ENCODE assay signal across 29 cellular contexts in genomic region chr21:27403011-27403410, GRCh38.
"Had no signal": no experiment of that assay in that cellular context is flagged by ENCODE, and none has a peak within 500 bp of the region (broad histone marks: within the 10 kb centered on the region; RNA-seq: fewer than 3 reads in every experiment).

No MANE protein-coding gene starts in this region.

- H3K4me3 Mint-ChIP-seq: activated CD4-positive, alpha-beta memory T cell treated with anti-CD3 and anti-CD28 coated beads, Interleukin-2, amount 10 ng/mL, durations not matched to agents 7 days and 5 days; activated CD4-positive, alpha-beta T cell treated with anti-CD3 and anti-CD28 coated beads, Interleukin-2, amount 10 ng/mL, durations not matched to agents 7 days and 5 days; activated naive CD4-positive, alpha-beta T cell treated with anti-CD3 and anti-CD28 coated beads, Interleukin-2, amount 10 ng/mL, durations not matched to agents 7 days and 5 days; activated naive CD8-positive, alpha-beta T cell treated with anti-CD3 and anti-CD28 coated beads, Interleukin-2, amount 10 ng/mL, durations not matched to agents 7 days and 5 days; activated T-cell treated with anti-CD3 and anti-CD28 coated beads, Interleukin-2, amount 50 U/mL, for 24 hours; activated T-cell treated with anti-CD3 and anti-CD28 coated beads, Interleukin-2, amount 50 U/mL, for 72 hours; brain; central memory CD8-positive, alpha-beta T cell; effector memory CD8-positive, alpha-beta T cell had no signal

- H3K27ac ChIP-seq: ascending aorta, esophagus muscularis mucosa, foreskin keratinocyte, gastrocnemius medialis, heart left ventricle had no signal

- DNase-seq: activated CD4-positive, alpha-beta memory T cell treated with anti-CD3 and anti-CD28 coated beads, Interleukin-2, amount 10 ng/mL, durations not matched to agents 7 days and 5 days; activated CD4-positive, alpha-beta T cell treated with anti-CD3 and anti-CD28 coated beads for 1 hour; activated CD4-positive, alpha-beta T cell treated with anti-CD3 and anti-CD28 coated beads for 4 hours; activated CD4-positive, alpha-beta T cell treated with anti-CD3 and anti-CD28 coated beads, Interleukin-2, amount 10 ng/mL, durations not matched to agents 7 days and 5 days; activated CD4-positive, alpha-beta T cell treated with anti-CD3 and anti-CD28 coated beads, Interleukin-2, amount 50 U/mL, for 4 hours; activated CD8-positive, alpha-beta memory T cell treated with anti-CD3 and anti-CD28 coated beads, Interleukin-2, amount 50 U/mL, for 48 hours; activated gamma-delta T cell; activated naive CD4-positive, alpha-beta T cell; activated naive CD4-positive, alpha-beta T cell treated with anti-CD3 and anti-CD28 coated beads, Interleukin-2, amount 10 ng/mL, durations not matched to agents 7 days and 5 days; activated naive CD8-positive, alpha-beta T cell treated with anti-CD3 and anti-CD28 coated beads, Interleukin-2, amount 10 ng/mL, durations not matched to agents 7 days and 5 days; activated T-cell treated with anti-CD3 and anti-CD28 coated beads for 4 hours; activated T-cell treated with anti-CD3 and anti-CD28 coated beads, Interleukin-2, amount 50 U/mL, for 24 hours; activated T-cell treated with anti-CD3 and anti-CD28 coated beads, Interleukin-2, amount 50 U/mL, for 72 hours; cortex of kidney; dermis blood vessel endothelial cell; effector CD4-positive, alpha-beta T cell; effector memory CD8-positive, alpha-beta T cell; erythroblast; foreskin keratinocyte; gastrocnemius medialis; glutamatergic neuron; heart left ventricle; T-helper 2 cell had no signal

- ATAC-seq: activated naive CD4-positive, alpha-beta T cell treated with anti-CD3 and anti-CD28 coated beads, Interleukin-2, amount 50 U/mL, for 72 hours; activated T-cell treated with anti-CD3 and anti-CD28 coated beads, Interleukin-2, amount 50 U/mL, for 72 hours; effector memory CD8-positive, alpha-beta T cell; foreskin keratinocyte; gastrocnemius medialis; heart left ventricle had no signal

- H3K9me3 ChIP-seq: ascending aorta, esophagus muscularis mucosa, gastrocnemius medialis, heart left ventricle had no signal

- H3K4me1 Mint-ChIP-seq: activated CD4-positive, alpha-beta memory T cell treated with anti-CD3 and anti-CD28 coated beads, Interleukin-2, amount 10 ng/mL, durations not matched to agents 7 days and 5 days; activated CD4-positive, alpha-beta T cell treated with anti-CD3 and anti-CD28 coated beads, Interleukin-2, amount 10 ng/mL, durations not matched to agents 7 days and 5 days; activated naive CD4-positive, alpha-beta T cell treated with anti-CD3 and anti-CD28 coated beads, Interleukin-2, amount 10 ng/mL, durations not matched to agents 7 days and 5 days; activated naive CD8-positive, alpha-beta T cell treated with anti-CD3 and anti-CD28 coated beads, Interleukin-2, amount 10 ng/mL, durations not matched to agents 7 days and 5 days; central memory CD8-positive, alpha-beta T cell had no signal

- H3K4me3 ChIP-seq: ascending aorta, esophagus muscularis mucosa, gastrocnemius medialis, heart left ventricle had no signal

- FAIRE-seq: bronchial epithelial cell had no signal

- H3K36me3 ChIP-seq: ascending aorta, esophagus muscularis mucosa, gastrocnemius medialis, heart left ventricle had no signal

- H3K9me3 Mint-ChIP-seq: activated CD4-positive, alpha-beta memory T cell treated with anti-CD3 and anti-CD28 coated beads, Interleukin-2, amount 10 ng/mL, durations not matched to agents 7 days and 5 days; activated CD4-positive, alpha-beta T cell treated with anti-CD3 and anti-CD28 coated beads, Interleukin-2, amount 10 ng/mL, durations not matched to agents 7 days and 5 days; activated T-cell treated with anti-CD3 and anti-CD28 coated beads, Interleukin-2, amount 50 U/mL, for 24 hours; activated T-cell treated with anti-CD3 and anti-CD28 coated beads, Interleukin-2, amount 50 U/mL, for 72 hours; brain; central memory CD8-positive, alpha-beta T cell had no signal

- H3K36me3 Mint-ChIP-seq: activated naive CD4-positive, alpha-beta T cell treated with anti-CD3 and anti-CD28 coated beads, Interleukin-2, amount 10 ng/mL, durations not matched to agents 7 days and 5 days; activated naive CD4-positive, alpha-beta T cell treated with anti-CD3 and anti-CD28 coated beads, Interleukin-2, amount 50 U/mL, for 72 hours; activated naive CD8-positive, alpha-beta T cell treated with anti-CD3 and anti-CD28 coated beads, Interleukin-2, amount 10 ng/mL, durations not matched to agents 7 days and 5 days; brain had no signal

- H3K27me3 ChIP-seq: ascending aorta, esophagus muscularis mucosa, foreskin keratinocyte, gastrocnemius medialis, heart left ventricle had no signal

- H3K27ac Mint-ChIP-seq: activated CD4-positive, alpha-beta memory T cell treated with anti-CD3 and anti-CD28 coated beads, Interleukin-2, amount 10 ng/mL, durations not matched to agents 7 days and 5 days; activated CD4-positive, alpha-beta T cell treated with anti-CD3 and anti-CD28 coated beads, Interleukin-2, amount 10 ng/mL, durations not matched to agents 7 days and 5 days; activated naive CD4-positive, alpha-beta T cell treated with anti-CD3 and anti-CD28 coated beads, Interleukin-2, amount 10 ng/mL, durations not matched to agents 7 days and 5 days; activated naive CD4-positive, alpha-beta T cell treated with anti-CD3 and anti-CD28 coated beads, Interleukin-2, amount 50 U/mL, for 72 hours; activated naive CD8-positive, alpha-beta T cell treated with anti-CD3 and anti-CD28 coated beads, Interleukin-2, amount 10 ng/mL, durations not matched to agents 7 days and 5 days; activated T-cell treated with anti-CD3 and anti-CD28 coated beads, Interleukin-2, amount 50 U/mL, for 24 hours; activated T-cell treated with anti-CD3 and anti-CD28 coated beads, Interleukin-2, amount 50 U/mL, for 72 hours; brain; effector memory CD8-positive, alpha-beta T cell had no signal

- H3K27me3 Mint-ChIP-seq: activated CD4-positive, alpha-beta memory T cell treated with anti-CD3 and anti-CD28 coated beads, Interleukin-2, amount 10 ng/mL, durations not matched to agents 7 days and 5 days; activated CD4-positive, alpha-beta T cell treated with anti-CD3 and anti-CD28 coated beads, Interleukin-2, amount 10 ng/mL, durations not matched to agents 7 days and 5 days; activated naive CD4-positive, alpha-beta T cell treated with anti-CD3 and anti-CD28 coated beads, Interleukin-2, amount 10 ng/mL, durations not matched to agents 7 days and 5 days; activated naive CD8-positive, alpha-beta T cell treated with anti-CD3 and anti-CD28 coated beads, Interleukin-2, amount 10 ng/mL, durations not matched to agents 7 days and 5 days; activated T-cell treated with anti-CD3 and anti-CD28 coated beads, Interleukin-2, amount 50 U/mL, for 24 hours; central memory CD8-positive, alpha-beta T cell; effector memory CD8-positive, alpha-beta T cell had no signal

- H3K4me1 ChIP-seq: ascending aorta, foreskin keratinocyte had no signal
